1 cellular context compared by ENCODE assay signal in the genomic region with DNA sequence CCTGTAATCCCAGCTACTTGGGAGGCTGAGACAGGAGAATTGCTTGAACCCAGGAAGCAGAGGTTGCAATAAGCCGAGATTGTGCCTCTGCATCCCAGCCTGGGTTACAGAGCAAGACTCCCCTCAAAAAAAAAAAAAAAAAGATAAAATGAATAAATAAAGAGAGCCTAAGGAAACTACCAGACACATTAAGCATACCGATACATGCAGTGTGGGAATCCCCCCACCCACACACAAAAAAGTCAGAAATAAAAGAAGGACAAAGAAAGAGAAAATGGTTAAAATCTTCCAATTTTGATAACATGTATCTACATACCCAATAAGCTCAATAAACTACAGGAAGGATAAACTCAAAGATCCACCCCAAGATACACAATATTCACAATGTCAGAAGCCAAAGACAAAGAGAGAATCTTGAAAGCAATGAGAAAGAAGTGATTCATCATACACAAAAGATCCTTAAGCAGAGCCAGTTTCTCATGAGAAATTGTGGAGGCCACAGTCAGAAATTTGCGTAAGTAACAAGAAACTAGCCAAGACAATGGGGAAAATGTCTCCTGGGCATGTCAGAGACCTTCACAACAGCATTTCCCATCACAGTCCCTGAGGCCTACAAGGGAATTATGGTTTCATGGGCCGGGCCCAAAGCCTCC.
TF ChIP-seq lines count a peak whose summit lies in the region.

No MANE protein-coding gene starts in this region.

TF ChIP-seq in GM12878, 131 proteins besides CTCF, POLR2A, EP300 and RAD21 (continued from another document):
- TF ChIP-seq SUZ12 (IDR thresholded peaks at IDR 0.05; ENCODE audit: unreplicated experiment): no peak
- TF ChIP-seq ZNF217 (IDR thresholded peaks at IDR 0.05): no peak
- no peak for TF ChIP-seq TCF7 (IDR thresholded peaks at IDR 0.05; ENCODE audit: borderline replicate concordance)
- no peak for TF ChIP-seq SMAD1 (IDR thresholded peaks at IDR 0.05; ENCODE audit: low read depth, partially characterized antibody)
- TF ChIP-seq WRNIP1 (IDR thresholded peaks at IDR 0.05; ENCODE audit: borderline replicate concordance, low read depth, low read length): no peak
- no peak for TF ChIP-seq NBN (IDR thresholded peaks at IDR 0.05)
- TF ChIP-seq, protein P1, sequence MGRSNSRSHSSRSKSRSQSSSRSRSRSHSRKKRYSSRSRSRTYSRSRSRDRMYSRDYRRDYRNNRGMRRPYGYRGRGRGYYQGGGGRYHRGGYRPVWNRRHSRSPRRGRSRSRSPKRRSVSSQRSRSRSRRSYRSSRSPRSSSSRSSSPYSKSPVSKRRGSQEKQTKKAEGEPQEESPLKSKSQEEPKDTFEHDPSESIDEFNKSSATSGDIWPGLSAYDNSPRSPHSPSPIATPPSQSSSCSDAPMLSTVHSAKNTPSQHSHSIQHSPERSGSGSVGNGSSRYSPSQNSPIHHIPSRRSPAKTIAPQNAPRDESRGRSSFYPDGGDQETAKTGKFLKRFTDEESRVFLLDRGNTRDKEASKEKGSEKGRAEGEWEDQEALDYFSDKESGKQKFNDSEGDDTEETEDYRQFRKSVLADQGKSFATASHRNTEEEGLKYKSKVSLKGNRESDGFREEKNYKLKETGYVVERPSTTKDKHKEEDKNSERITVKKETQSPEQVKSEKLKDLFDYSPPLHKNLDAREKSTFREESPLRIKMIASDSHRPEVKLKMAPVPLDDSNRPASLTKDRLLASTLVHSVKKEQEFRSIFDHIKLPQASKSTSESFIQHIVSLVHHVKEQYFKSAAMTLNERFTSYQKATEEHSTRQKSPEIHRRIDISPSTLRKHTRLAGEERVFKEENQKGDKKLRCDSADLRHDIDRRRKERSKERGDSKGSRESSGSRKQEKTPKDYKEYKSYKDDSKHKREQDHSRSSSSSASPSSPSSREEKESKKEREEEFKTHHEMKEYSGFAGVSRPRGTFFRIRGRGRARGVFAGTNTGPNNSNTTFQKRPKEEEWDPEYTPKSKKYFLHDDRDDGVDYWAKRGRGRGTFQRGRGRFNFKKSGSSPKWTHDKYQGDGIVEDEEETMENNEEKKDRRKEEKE (IDR thresholded peaks at IDR 0.05): no peak
- TF ChIP-seq, protein P2, sequence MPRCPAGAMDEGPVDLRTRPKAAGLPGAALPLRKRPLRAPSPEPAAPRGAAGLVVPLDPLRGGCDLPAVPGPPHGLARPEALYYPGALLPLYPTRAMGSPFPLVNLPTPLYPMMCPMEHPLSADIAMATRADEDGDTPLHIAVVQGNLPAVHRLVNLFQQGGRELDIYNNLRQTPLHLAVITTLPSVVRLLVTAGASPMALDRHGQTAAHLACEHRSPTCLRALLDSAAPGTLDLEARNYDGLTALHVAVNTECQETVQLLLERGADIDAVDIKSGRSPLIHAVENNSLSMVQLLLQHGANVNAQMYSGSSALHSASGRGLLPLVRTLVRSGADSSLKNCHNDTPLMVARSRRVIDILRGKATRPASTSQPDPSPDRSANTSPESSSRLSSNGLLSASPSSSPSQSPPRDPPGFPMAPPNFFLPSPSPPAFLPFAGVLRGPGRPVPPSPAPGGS (IDR thresholded peaks at IDR 0.05; ENCODE audit: borderline replicate concordance, insufficient read depth, low read depth, low read length, poor library complexity, severe bottlenecking): no peak
- TF ChIP-seq MYC (IDR thresholded peaks at IDR 0.05; ENCODE audit: insufficient read depth, insufficient read length, insufficient replicate concordance, low read length, severe bottlenecking): no peak
- TF ChIP-seq, protein P3, sequence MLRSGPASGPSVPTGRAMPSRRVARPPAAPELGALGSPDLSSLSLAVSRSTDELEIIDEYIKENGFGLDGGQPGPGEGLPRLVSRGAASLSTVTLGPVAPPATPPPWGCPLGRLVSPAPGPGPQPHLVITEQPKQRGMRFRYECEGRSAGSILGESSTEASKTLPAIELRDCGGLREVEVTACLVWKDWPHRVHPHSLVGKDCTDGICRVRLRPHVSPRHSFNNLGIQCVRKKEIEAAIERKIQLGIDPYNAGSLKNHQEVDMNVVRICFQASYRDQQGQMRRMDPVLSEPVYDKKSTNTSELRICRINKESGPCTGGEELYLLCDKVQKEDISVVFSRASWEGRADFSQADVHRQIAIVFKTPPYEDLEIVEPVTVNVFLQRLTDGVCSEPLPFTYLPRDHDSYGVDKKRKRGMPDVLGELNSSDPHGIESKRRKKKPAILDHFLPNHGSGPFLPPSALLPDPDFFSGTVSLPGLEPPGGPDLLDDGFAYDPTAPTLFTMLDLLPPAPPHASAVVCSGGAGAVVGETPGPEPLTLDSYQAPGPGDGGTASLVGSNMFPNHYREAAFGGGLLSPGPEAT (IDR thresholded peaks at IDR 0.05; ENCODE audit: low read depth): 0 out of 2 replicates have a peak, but pooled peaks have one; percentile 44
- TF ChIP-seq SIN3A (IDR thresholded peaks at IDR 0.05; ENCODE audit: low read depth, low read length): no peak
- TF ChIP-seq, protein P4, sequence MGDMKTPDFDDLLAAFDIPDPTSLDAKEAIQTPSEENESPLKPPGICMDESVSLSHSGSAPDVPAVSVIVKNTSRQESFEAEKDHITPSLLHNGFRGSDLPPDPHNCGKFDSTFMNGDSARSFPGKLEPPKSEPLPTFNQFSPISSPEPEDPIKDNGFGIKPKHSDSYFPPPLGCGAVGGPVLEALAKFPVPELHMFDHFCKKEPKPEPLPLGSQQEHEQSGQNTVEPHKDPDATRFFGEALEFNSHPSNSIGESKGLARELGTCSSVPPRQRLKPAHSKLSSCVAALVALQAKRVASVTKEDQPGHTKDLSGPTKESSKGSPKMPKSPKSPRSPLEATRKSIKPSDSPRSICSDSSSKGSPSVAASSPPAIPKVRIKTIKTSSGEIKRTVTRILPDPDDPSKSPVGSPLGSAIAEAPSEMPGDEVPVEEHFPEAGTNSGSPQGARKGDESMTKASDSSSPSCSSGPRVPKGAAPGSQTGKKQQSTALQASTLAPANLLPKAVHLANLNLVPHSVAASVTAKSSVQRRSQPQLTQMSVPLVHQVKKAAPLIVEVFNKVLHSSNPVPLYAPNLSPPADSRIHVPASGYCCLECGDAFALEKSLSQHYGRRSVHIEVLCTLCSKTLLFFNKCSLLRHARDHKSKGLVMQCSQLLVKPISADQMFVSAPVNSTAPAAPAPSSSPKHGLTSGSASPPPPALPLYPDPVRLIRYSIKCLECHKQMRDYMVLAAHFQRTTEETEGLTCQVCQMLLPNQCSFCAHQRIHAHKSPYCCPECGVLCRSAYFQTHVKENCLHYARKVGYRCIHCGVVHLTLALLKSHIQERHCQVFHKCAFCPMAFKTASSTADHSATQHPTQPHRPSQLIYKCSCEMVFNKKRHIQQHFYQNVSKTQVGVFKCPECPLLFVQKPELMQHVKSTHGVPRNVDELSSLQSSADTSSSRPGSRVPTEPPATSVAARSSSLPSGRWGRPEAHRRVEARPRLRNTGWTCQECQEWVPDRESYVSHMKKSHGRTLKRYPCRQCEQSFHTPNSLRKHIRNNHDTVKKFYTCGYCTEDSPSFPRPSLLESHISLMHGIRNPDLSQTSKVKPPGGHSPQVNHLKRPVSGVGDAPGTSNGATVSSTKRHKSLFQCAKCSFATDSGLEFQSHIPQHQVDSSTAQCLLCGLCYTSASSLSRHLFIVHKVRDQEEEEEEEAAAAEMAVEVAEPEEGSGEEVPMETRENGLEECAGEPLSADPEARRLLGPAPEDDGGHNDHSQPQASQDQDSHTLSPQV (IDR thresholded peaks at IDR 0.05): no peak
- TF ChIP-seq EGR1 (IDR thresholded peaks at IDR 0.05; ENCODE audit: borderline replicate concordance in 1 of 2, low read depth in 2 of 2, low read length in 2 of 2): peak in 1 of 2 experiments; percentile 74; a peak in 2 of 3 replicates
- no peak for TF ChIP-seq FOS (IDR thresholded peaks at IDR 0.05; ENCODE audit: borderline replicate concordance, extremely low read depth, insufficient read length)
- TF ChIP-seq ZNF24 (IDR thresholded peaks at IDR 0.05): no peak
- no peak for TF ChIP-seq NR2C1 (IDR thresholded peaks at IDR 0.05)
- TF ChIP-seq KDM1A (IDR thresholded peaks at IDR 0.05; ENCODE audit: borderline replicate concordance): no peak
- TF ChIP-seq, protein P5, sequence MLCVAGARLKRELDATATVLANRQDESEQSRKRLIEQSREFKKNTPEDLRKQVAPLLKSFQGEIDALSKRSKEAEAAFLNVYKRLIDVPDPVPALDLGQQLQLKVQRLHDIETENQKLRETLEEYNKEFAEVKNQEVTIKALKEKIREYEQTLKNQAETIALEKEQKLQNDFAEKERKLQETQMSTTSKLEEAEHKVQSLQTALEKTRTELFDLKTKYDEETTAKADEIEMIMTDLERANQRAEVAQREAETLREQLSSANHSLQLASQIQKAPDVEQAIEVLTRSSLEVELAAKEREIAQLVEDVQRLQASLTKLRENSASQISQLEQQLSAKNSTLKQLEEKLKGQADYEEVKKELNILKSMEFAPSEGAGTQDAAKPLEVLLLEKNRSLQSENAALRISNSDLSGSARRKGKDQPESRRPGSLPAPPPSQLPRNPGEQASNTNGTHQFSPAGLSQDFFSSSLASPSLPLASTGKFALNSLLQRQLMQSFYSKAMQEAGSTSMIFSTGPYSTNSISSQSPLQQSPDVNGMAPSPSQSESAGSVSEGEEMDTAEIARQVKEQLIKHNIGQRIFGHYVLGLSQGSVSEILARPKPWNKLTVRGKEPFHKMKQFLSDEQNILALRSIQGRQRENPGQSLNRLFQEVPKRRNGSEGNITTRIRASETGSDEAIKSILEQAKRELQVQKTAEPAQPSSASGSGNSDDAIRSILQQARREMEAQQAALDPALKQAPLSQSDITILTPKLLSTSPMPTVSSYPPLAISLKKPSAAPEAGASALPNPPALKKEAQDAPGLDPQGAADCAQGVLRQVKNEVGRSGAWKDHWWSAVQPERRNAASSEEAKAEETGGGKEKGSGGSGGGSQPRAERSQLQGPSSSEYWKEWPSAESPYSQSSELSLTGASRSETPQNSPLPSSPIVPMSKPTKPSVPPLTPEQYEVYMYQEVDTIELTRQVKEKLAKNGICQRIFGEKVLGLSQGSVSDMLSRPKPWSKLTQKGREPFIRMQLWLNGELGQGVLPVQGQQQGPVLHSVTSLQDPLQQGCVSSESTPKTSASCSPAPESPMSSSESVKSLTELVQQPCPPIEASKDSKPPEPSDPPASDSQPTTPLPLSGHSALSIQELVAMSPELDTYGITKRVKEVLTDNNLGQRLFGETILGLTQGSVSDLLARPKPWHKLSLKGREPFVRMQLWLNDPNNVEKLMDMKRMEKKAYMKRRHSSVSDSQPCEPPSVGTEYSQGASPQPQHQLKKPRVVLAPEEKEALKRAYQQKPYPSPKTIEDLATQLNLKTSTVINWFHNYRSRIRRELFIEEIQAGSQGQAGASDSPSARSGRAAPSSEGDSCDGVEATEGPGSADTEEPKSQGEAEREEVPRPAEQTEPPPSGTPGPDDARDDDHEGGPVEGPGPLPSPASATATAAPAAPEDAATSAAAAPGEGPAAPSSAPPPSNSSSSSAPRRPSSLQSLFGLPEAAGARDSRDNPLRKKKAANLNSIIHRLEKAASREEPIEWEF (IDR thresholded peaks at IDR 0.05; ENCODE audit: insufficient replicate concordance, low read depth, low read length): no peak
- peak; percentile 27; the same call in 1 of the 2 replicates for TF ChIP-seq ZNF384 (IDR thresholded peaks at IDR 0.05; ENCODE audit: borderline replicate concordance, low read depth, low read length)
- TF ChIP-seq IKZF2 (IDR thresholded peaks at IDR 0.05): no peak
- no peak for TF ChIP-seq MEF2A (IDR thresholded peaks at IDR 0.05; ENCODE audit: insufficient read depth, low read depth, low read length)
- TF ChIP-seq YY1 (IDR thresholded peaks at IDR 0.05; ENCODE audit: low read depth, low read length): no peak
